In the genomic region with DNA sequence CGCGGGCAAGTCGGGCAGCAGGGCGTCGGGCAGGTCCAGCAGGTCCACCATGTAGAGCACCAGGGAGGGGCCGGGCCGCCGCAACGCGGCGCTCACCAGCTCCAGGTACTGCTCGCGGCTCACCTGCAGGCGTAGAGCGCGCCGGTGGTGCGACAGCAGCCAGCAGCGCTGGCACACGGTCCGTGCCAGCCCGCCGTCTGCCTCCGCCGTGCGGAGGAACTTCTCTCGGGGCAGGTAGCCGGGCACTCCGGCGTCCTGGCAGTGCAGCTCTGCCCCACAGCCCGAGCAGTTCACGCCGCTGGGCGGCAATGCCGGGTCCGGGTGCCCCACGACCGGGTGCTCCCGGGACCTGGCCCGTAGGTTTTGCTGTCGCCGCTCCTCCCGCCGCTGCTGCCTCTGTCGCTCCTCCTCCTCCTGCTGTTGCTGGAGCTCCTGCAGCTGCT, we compare ENCODE assay signal across 8 cellular contexts. TPM values are rescaled to one million over a fixed set of nuclear protein-coding genes. Genes with fewer than 3 reads are reported as not detected.
DNase-seq lines count a peak whose midpoint lies in the region; ATAC-seq, FAIRE-seq and TF ChIP-seq lines count a peak whose summit lies in the region.

No MANE protein-coding gene starts in this region.

- WGBS in heart right ventricle, 2 donors, result 0 to 1% methylated on average over 45 of the region's 45 CpGs
- WGBS in sigmoid colon, 2 donors, result 0 to 1% methylated on average over 45 of the region's 45 CpGs

- H3K4me3 ChIP-seq in heart right ventricle (peak overlapping the region; percentile 69 to 98 (median 83)), sigmoid colon (peak overlapping the region; percentile 61 to 94 (median 90))

- DNase-seq in NCI-H2029 (lab: John Stamatoyannopoulos, UW) (peak; percentile 46), NCI-H2029 treated with DMSO at 0.1 percent for 48 hours (lab: John Stamatoyannopoulos, UW) (no peak), NCI-H774 (lab: John Stamatoyannopoulos, UW) (peak; percentile 14), activated gamma-delta T cell treated with Interleukin-2 at 50 U/mL for 16 hours (peak; percentile 31), heart right ventricle (peak in 1 of 2 donors; percentile 48), sigmoid colon (peak; percentile 71), H54 (ENCODE audit: insufficient read length, low spot score) (no peak)

- H3K4me1 ChIP-seq in heart right ventricle (peaks cover 0 to 57% (median 47%) of the 10 kb centered on the region in 9 donors), sigmoid colon (peaks cover 0 to 60% (median 45%) of the 10 kb centered on the region in 4 donors)

- peak in 3 of 9 donors; percentile 6 to 33 (median 18) for TF ChIP-seq CTCF in heart right ventricle (IDR thresholded peaks at IDR 0.05)
- TF ChIP-seq CTCF in sigmoid colon (IDR thresholded peaks at IDR 0.05), result peak in 1 of 4 experiments; percentile 13

- H3K9me3 ChIP-seq in heart right ventricle (peaks cover 0 to 20% (median 13%) of the 10 kb centered on the region in 11 donors), sigmoid colon (peaks cover 0 to 5% (median 3%) of the 10 kb centered on the region in 4 donors)

- peaks cover 0 to 44% (median 22%) of the 10 kb centered on the region in 9 donors for H3K36me3 ChIP-seq in heart right ventricle
- H3K36me3 ChIP-seq in sigmoid colon, result peaks cover 16 to 24% (median 20%) of the 10 kb centered on the region in 4 donors

- TF ChIP-seq POLR2A in sigmoid colon (IDR thresholded peaks at IDR 0.05) (no peak), H54 (IDR thresholded peaks at IDR 0.05; ENCODE audit: low read depth, low read length) (no peak)

- H3K27me3 ChIP-seq in heart right ventricle, result no peaks in the 10 kb centered on the region
- no peaks in the 10 kb centered on the region for H3K27me3 ChIP-seq in sigmoid colon

- intact Hi-C loops in heart right ventricle (cut with DNase I), result loop anchor here in 5 of 10 donors (5.0 to 10.0 kb wide), 5 partner anchors 65 to 540 kb away; partner anchors contain the start of genes REST (in 4 of the 5), IGFBP7 (in 2 of the 5), PAICS (in 1 of the 5) and PPAT (in 1 of the 5)
- intact Hi-C loops in sigmoid colon (cut with DNase I), result loop anchor here (1.0 to 5.0 kb wide), 3 partner anchors 19 to 140 kb away; no protein-coding TSS in a partner anchor

- ATAC-seq in HG02759 (IDR thresholded peaks at IDR 0.05; ENCODE audit: unreplicated experiment) (peak; percentile 28), heart right ventricle (peak; percentile 5 to 65 (median 16))

- TF ChIP-seq EP300 in sigmoid colon (IDR thresholded peaks at IDR 0.05), result no peak

- H3K27ac ChIP-seq in heart right ventricle (peak overlapping the region; percentile 68 to 94 (median 89)), sigmoid colon (peak overlapping the region; percentile 88 to 95 (median 93))

- FAIRE-seq in H54 (lab: Jason Lieb, UNC), result no peak

RNA-seq across cellular contexts. Expression of gene NOA1, which starts 0.5 kb away (rescaled TPM):
- total RNA-seq in heart right ventricle, result 10 to 100 TPM; 11.0 to 14.7 (median 12.6) TPM
- 10 to 100 TPM in 1 of 2 donors, 1 to 10 TPM in 1; 3.6 to 10.1 TPM for polyA plus RNA-seq in heart right ventricle
- 10 to 100 TPM; 24.4 to 37.4 (median 25.6) TPM for total RNA-seq in sigmoid colon
- polyA plus RNA-seq in sigmoid colon, result 10 to 100 TPM; 13.9 to 15.6 (median 15.0) TPM

RNA-seq across cellular contexts. Expression of gene POLR2B, which starts 1.8 kb away (rescaled TPM):
- total RNA-seq in heart right ventricle, result 10 to 100 TPM; 69.0 to 91.2 (median 80.9) TPM
- 10 to 100 TPM; 20.5 to 34.1 TPM for polyA plus RNA-seq in heart right ventricle
- 10 to 100 TPM; 57.6 to 87.8 (median 60.1) TPM for total RNA-seq in sigmoid colon
- 10 to 100 TPM; 21.6 to 38.9 (median 22.9) TPM for polyA plus RNA-seq in sigmoid colon

Comparison
In these comparisons a context has a peak if more than half of its experiments do, and no peak if none do; other contexts are left out.
1. DNase-seq: peak in NCI-H2029 (single experiment), NCI-H774 (single experiment), activated gamma-delta T cell treated with Interleukin-2 at 50 U/mL for 16 hours (single experiment) and sigmoid colon (single experiment); none in NCI-H2029 treated with DMSO at 0.1 percent for 48 hours (single experiment) and H54 (single experiment).